ENCODE assay signal across 12 cellular contexts in the genomic region with DNA sequence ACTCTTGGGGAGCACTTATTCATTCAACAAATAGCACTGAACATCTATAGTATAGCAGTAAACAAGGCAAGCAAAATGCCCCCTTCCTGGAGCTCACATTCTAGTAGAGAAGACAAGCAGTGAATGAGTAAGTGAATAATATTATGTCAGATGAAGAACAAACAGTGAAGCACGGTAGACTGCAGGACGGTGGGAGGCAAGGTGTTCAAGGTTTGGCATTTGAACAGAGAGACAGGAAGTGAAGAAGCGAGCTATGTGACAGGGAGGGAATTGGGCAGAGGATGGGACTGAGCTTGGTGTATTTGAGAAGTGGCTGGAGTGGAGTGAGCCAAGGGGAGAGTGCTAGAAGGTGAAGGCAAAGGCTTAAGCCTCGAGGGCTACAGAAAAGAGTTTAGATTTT. TPM values are rescaled to one million over a fixed set of nuclear protein-coding genes. Genes with fewer than 3 reads are reported as not detected.
A peak's percentile ranks its signal among the peaks of the same experiment; 100 is the strongest.
DNase-seq lines count a peak whose midpoint lies in the region; ATAC-seq, FAIRE-seq and TF ChIP-seq lines count a peak whose summit lies in the region.
"Had no signal": no experiment of that assay in that cellular context is flagged by ENCODE, and none has a peak within 500 bp of the region (broad histone marks: within the 10 kb centered on the region; RNA-seq: fewer than 3 reads in every experiment).

No MANE protein-coding gene starts in this region.

- SMC1A ChIA-PET in GM12878 (lab: Charles Lee; ENCODE audit: uncharacterized antibody, unreplicated experiment), result interaction anchor here (1.0 to 2.3 kb wide), 6 partner anchors 14 to 59 kb away, joined by 3 to 11 read pairs (median 6); a partner anchor contains a TSS

- POLR2A ChIA-PET in AG04449 (lab: Yijun Ruan, JAX) (interaction anchor here (1.0 to 3.0 kb wide), 2 partner anchors 11 to 12 kb away, joined by 3 to 22 read pairs; no protein-coding TSS in a partner anchor), GM12878 (lab: Charles Lee) (interaction anchor here (0.5 to 1.1 kb wide), 3 partner anchors 15 to 45 kb away, joined by 3 to 4 read pairs (median 4); no protein-coding TSS in a partner anchor)

- intact Hi-C loops in GM12878 (cut with micrococcal nuclease; ENCODE audit: unreplicated experiment), result loop anchor here (5.0 to 10.0 kb wide), 3 partner anchors 93 to 390 kb away; a partner anchor contains a TSS

- no peaks in the 10 kb centered on the region for H3K27me3 ChIP-seq in GM12878 (replicated peaks in 1 of 2; ENCODE audit: control insufficient read depth in 2 of 2, insufficient read depth in 2 of 2, low read length in 1 of 2)
- H3K27me3 ChIP-seq: suprapubic skin had no signal

- H3K4me3 ChIP-seq in AG04449 (ENCODE audit: low read depth, low read length), result peak overlapping the region; percentile 77
- peak overlapping the region; percentile 89 for H3K4me3 ChIP-seq in GM12878

- H3K27ac ChIP-seq in GM12878 (ENCODE audit: control insufficient read depth, insufficient read depth), result no peak overlapping the region

- 78% methylated on average over 4 of the region's 4 CpGs for WGBS in GM12878 (ENCODE audit: insufficient coverage, insufficient replicate concordance, low lambda C conversion rate, missing lambda C conversion rate)

- BruUV-seq in GM12878 (replicated peaks; lab: Mats Ljungman, UMichigan), result no TSS peak

- H3K9ac ChIP-seq in GM12878 (ENCODE audit: control insufficient read depth, insufficient read depth, low read length), result peak overlapping the region; percentile 84

- no peak for FAIRE-seq in GM12878 (lab: Jason Lieb, UNC)
- FAIRE-seq in GM12892 (lab: Jason Lieb, UNC), result no peak

- no peaks in the 10 kb centered on the region for H4K20me1 ChIP-seq in GM12878 (ENCODE audit: control insufficient read depth, insufficient read depth)

- peaks cover 18% of the 10 kb centered on the region for H3K79me2 ChIP-seq in GM12878 (ENCODE audit: control insufficient read depth, insufficient read depth, low read length)

- no peak for TF ChIP-seq POLR2A in GM12878 (IDR thresholded peaks at IDR 0.05; ENCODE audit: low read depth, low read length)
- TF ChIP-seq POLR2A in GM12892 (IDR thresholded peaks at IDR 0.05; ENCODE audit: low read depth, low read length), result no peak

- in situ Hi-C loops in GM12878 (cut with MboI), result no loop called here

- no peak for TF ChIP-seq EP300 in GM12878 (IDR thresholded peaks at IDR 0.05; ENCODE audit: borderline replicate concordance in 1 of 2, control insufficient read depth in 1 of 2, low read depth in 2 of 2, low read length in 2 of 2)

- H3K9me3 ChIP-seq in GM12878 (replicated peaks; ENCODE audit: control insufficient read depth, insufficient read depth, low read length), result no peaks in the 10 kb centered on the region
- H3K9me3 ChIP-seq: suprapubic skin had no signal

- RAD21 ChIA-PET in GM12878 (lab: Charles Lee; ENCODE audit: unreplicated experiment), result interaction anchor here (0.8 to 5.2 kb wide), 6 partner anchors 17 to 387 kb away, joined by 3 to 51 read pairs (median 6); a partner anchor contains a TSS

- TF ChIP-seq CTCF in AG04449 (IDR thresholded peaks at IDR 0.05; ENCODE audit: insufficient read depth, low read length, missing control alignments), result no peak
- TF ChIP-seq CTCF in GM12878 (IDR thresholded peaks at IDR 0.05 in 2 of 3, conservative IDR thresholded peaks at IDR 0.05 in 1 of 3; ENCODE audit: control insufficient read depth in 2 of 3, extremely low read depth in 1 of 3, insufficient read depth in 1 of 3, low read depth in 3 of 3, low read length in 3 of 3), result no peak
- TF ChIP-seq CTCF in nephron (IDR thresholded peaks at IDR 0.05; ENCODE audit: unreplicated experiment in 3 of 3), result no peak

- H2AFZ ChIP-seq in GM12878 (ENCODE audit: control insufficient read depth, low read depth, low read length), result no peak overlapping the region

- TF ChIP-seq RAD21 in GM12878 (IDR thresholded peaks at IDR 0.05; ENCODE audit: insufficient read depth, low read depth, low read length), result no peak

- H3K9me3 Mint-ChIP-seq in IgD-negative memory B cell, result no peaks in the 10 kb centered on the region
- no peaks in the 10 kb centered on the region for H3K9me3 Mint-ChIP-seq in nephron

- CTCF ChIA-PET in AG04449 (lab: Yijun Ruan, JAX) (interaction anchor here (1.1 to 7.4 kb wide), 7 partner anchors 8 to 352 kb away, joined by 3 to 84 read pairs (median 5); a partner anchor contains a TSS), GM12878 (lab: Yijun Ruan, JAX) (interaction anchor here (0.8 to 5.0 kb wide), 11 partner anchors 17 to 431 kb away, joined by 3 to 31 read pairs (median 4); a partner anchor contains a TSS)

- H3K4me1 Mint-ChIP-seq in IgD-negative memory B cell (peaks cover 23 to 24% (median 23%) of the 10 kb centered on the region in 3 donors), nephron (peaks cover 12% of the 10 kb centered on the region)

- peak overlapping the region in 1 of 3 donors; percentile 97 for H3K27ac Mint-ChIP-seq in IgD-negative memory B cell
- no peak overlapping the region for H3K27ac Mint-ChIP-seq in nephron

- peaks cover 2% of the 10 kb centered on the region for H3K36me3 Mint-ChIP-seq in IgD-negative memory B cell
- H3K36me3 Mint-ChIP-seq in nephron (ENCODE audit: low read depth), result peaks cover 20% of the 10 kb centered on the region

- peak overlapping the region; percentile 95 for H3K4me2 ChIP-seq in GM12878 (ENCODE audit: control insufficient read depth, insufficient read depth)

- H3K4me1 ChIP-seq in GM12878 (ENCODE audit: control insufficient read depth, insufficient read depth, low read length), result peaks cover 9% of the 10 kb centered on the region

- peak overlapping the region; percentile 90 to 99 (median 98) for H3K4me3 Mint-ChIP-seq in IgD-negative memory B cell
- H3K4me3 Mint-ChIP-seq in nephron, result peak overlapping the region; percentile 92 to 99 (median 94)

- DNase-seq in AG04449 (ENCODE audit: low read depth, low spot score), result no peak
- DNase-seq in GM12878 (ENCODE audit: low read depth, low spot score), result no peak
- no peak for DNase-seq in GM12892 (ENCODE audit: insufficient read length)
- DNase-seq in middle frontal gyrus (ENCODE audit: extremely low spot score, low spot score), result no peak
- DNase-seq in GOT3 (lab: John Stamatoyannopoulos, UW), result no peak
- no peak for DNase-seq in DMS114 treated with DMSO at 0.1 percent for 48 hours (lab: John Stamatoyannopoulos, UW; ENCODE audit: unreplicated experiment)
- DNase-seq: activated CD4-positive, alpha-beta T cell treated with anti-CD3 and anti-CD28 coated beads, Interleukin-2, amount 50 U/mL, for 4 hours; effector memory CD4-positive, alpha-beta T cell; KG1 had no signal

- peaks cover 0 to 2% of the 10 kb centered on the region in 2 experiments; a peak in 1 of 4 replicates for H3K36me3 ChIP-seq in GM12878 (ENCODE audit: control insufficient read depth in 2 of 2, insufficient read depth in 2 of 2, low read length in 1 of 2)

- no peak for ATAC-seq in GM12878

- H3K27me3 Mint-ChIP-seq in IgD-negative memory B cell, result no peaks in the 10 kb centered on the region
- H3K27me3 Mint-ChIP-seq in nephron (ENCODE audit: low read depth), result peaks cover 3% of the 10 kb centered on the region

RNA-seq across cellular contexts. Expression of a gene that starts 1.4 kb away (rescaled TPM):
- polyA plus RNA-seq in IgD-negative memory B cell (17.7 TPM), GM12878 (2011; rRNA removed) (11.3 and 15.9 TPM in 2 replicates), GM12878 (2014; fragmentation: Illumina TruSeq; extraction: Trizol) (2.6 and 6.2 TPM in 2 replicates), GM12878 (2014; fragmentation: Nextera tagmentation; extraction: Ambion mirVana) (1 to 10 TPM; 1.3 to 2.3 TPM), GM12878 (2014; rRNA removed) (12.3 and 12.7 TPM in 2 replicates), GM12878 (2016; fragmentation: Nextera tagmentation; extraction: Ambion mirVana) (10 to 100 TPM; 14.2 TPM)
- 72.6 and 98.4 TPM in 2 replicates for total RNA-seq in GM12878 (2013; cell fraction: nucleolus; rRNA removed)
- total RNA-seq in GM12878 (2014; rRNA removed) (7.6 and 9.4 TPM in 2 replicates), GM12878 (2014; rRNA removed; fragmentation: Illumina TruSeq; extraction: Trizol) (7.3 and 7.6 TPM in 2 replicates), GM12878 (2021) (8.2 and 8.4 TPM in 2 replicates)
- 6.6 TPM for polyA plus RNA-seq in GM12878 (2011; ENCODE audit: low read depth)
- polyA plus RNA-seq in GM12878 (2011; cell fraction: cytosol; rRNA removed), result 15.1 and 24.0 TPM in 2 replicates
- polyA plus RNA-seq in GM12878 (2011; cell fraction: nucleus; rRNA removed), result 84.1 and 85.5 TPM in 2 replicates
- 11.7 and 20.2 TPM in 2 replicates for polyA plus RNA-seq in GM12878 (2012)
- 13.2 and 23.0 TPM in 2 replicates for polyA minus RNA-seq in GM12878 (2011; rRNA and poly(A)+ RNA removed)
- 4.0 and 5.2 TPM in 2 replicates for polyA minus RNA-seq in GM12878 (2011; cell fraction: cytosol; rRNA and poly(A)+ RNA removed)
- polyA minus RNA-seq in GM12878 (2011; cell fraction: nucleus; rRNA and poly(A)+ RNA removed), result 9.7 and 14.5 TPM in 2 replicates
- 16.0 TPM for polyA plus RNA-seq in GM12892 (2012; ENCODE audit: missing spikeins)

RNA-seq across cellular contexts. Expression of a gene that starts 17.2 kb away (rescaled TPM):
- polyA plus RNA-seq in IgD-negative memory B cell (2.0 TPM), GM12878 (2011; rRNA removed) (2.5 and 5.8 TPM in 2 replicates), GM12878 (2014; fragmentation: Illumina TruSeq; extraction: Trizol) (3.7 and 8.3 TPM in 2 replicates), GM12878 (2014; fragmentation: Nextera tagmentation; extraction: Ambion mirVana) (1 to 10 TPM in 1 of 2 experiments, under 1 TPM in 1; 0.53 to 1.1 TPM), GM12878 (2014; rRNA removed) (9.9 and 12.3 TPM in 2 replicates), GM12878 (2016; fragmentation: Nextera tagmentation; extraction: Ambion mirVana) (10 to 100 TPM in 1 of 2 experiments, 1 to 10 TPM in 1; 8.6 to 10.0 TPM)
- total RNA-seq in GM12878 (2013; cell fraction: nucleolus; rRNA removed), result 42.1 and 56.5 TPM in 2 replicates
- total RNA-seq in GM12878 (2014; rRNA removed) (4.9 and 5.8 TPM in 2 replicates), GM12878 (2014; rRNA removed; fragmentation: Illumina TruSeq; extraction: Trizol) (5.9 and 6.4 TPM in 2 replicates), GM12878 (2021) (17.0 and 18.0 TPM in 2 replicates)
- polyA plus RNA-seq in GM12878 (2011; ENCODE audit: low read depth), result 3.1 TPM
- polyA plus RNA-seq in GM12878 (2011; cell fraction: cytosol; rRNA removed), result 7.2 and 8.1 TPM in 2 replicates
- 14.7 and 14.8 TPM in 2 replicates for polyA plus RNA-seq in GM12878 (2011; cell fraction: nucleus; rRNA removed)
- 6.6 and 7.8 TPM in 2 replicates for polyA plus RNA-seq in GM12878 (2012)
- 13.5 and 27.2 TPM in 2 replicates for polyA minus RNA-seq in GM12878 (2011; rRNA and poly(A)+ RNA removed)
- polyA minus RNA-seq in GM12878 (2011; cell fraction: cytosol; rRNA and poly(A)+ RNA removed), result 4.7 and 5.6 TPM in 2 replicates
- polyA minus RNA-seq in GM12878 (2011; cell fraction: nucleus; rRNA and poly(A)+ RNA removed), result 8.6 and 13.0 TPM in 2 replicates
- 6.7 TPM for polyA plus RNA-seq in GM12892 (2012; ENCODE audit: missing spikeins)

RNA-seq across cellular contexts. Expression of a gene that starts 18.1 kb away (rescaled TPM):
- polyA plus RNA-seq in IgD-negative memory B cell, result 6.7 TPM
- 0.71 and 3.2 TPM in 2 replicates for total RNA-seq in GM12878 (2013; cell fraction: nucleolus; rRNA removed)
- 0.34 and 0.44 TPM in 2 replicates for total RNA-seq in GM12878 (2014; rRNA removed)
- total RNA-seq in GM12878 (2014; rRNA removed; fragmentation: Illumina TruSeq; extraction: Trizol), result not detected in 2 replicates
- 0.37 and 0.44 TPM in 2 replicates for total RNA-seq in GM12878 (2021)
- polyA plus RNA-seq in GM12878 (2011; ENCODE audit: low read depth), result 0.14 TPM
- 0.11 TPM in 1 of 2 replicates, not detected in the other for polyA plus RNA-seq in GM12878 (2011; rRNA removed)
- polyA plus RNA-seq in GM12878 (2011; cell fraction: cytosol; rRNA removed), result 0.03 and 0.08 TPM in 2 replicates
- polyA plus RNA-seq in GM12878 (2011; cell fraction: nucleus; rRNA removed), result 0.50 and 0.82 TPM in 2 replicates
- polyA plus RNA-seq in GM12878 (2012), result 0.35 and 0.97 TPM in 2 replicates
- polyA plus RNA-seq in GM12878 (2014; fragmentation: Illumina TruSeq; extraction: Trizol), result 0.07 TPM in 1 of 2 replicates, not detected in the other
- not detected for polyA plus RNA-seq in GM12878 (2014; fragmentation: Nextera tagmentation; extraction: Ambion mirVana)
- 0.29 TPM in 2 replicates for polyA plus RNA-seq in GM12878 (2014; rRNA removed)
- polyA plus RNA-seq in GM12878 (2016; fragmentation: Nextera tagmentation; extraction: Ambion mirVana), result 1 to 10 TPM; 3.9 to 4.4 TPM
- polyA minus RNA-seq in GM12878 (2011; rRNA and poly(A)+ RNA removed), result not detected in 2 replicates
- polyA minus RNA-seq in GM12878 (2011; cell fraction: cytosol; rRNA and poly(A)+ RNA removed), result not detected in 2 replicates
- 0.36 and 0.38 TPM in 2 replicates for polyA minus RNA-seq in GM12878 (2011; cell fraction: nucleus; rRNA and poly(A)+ RNA removed)
- polyA plus RNA-seq in GM12892 (2012; ENCODE audit: missing spikeins), result 0.59 TPM

RNA-seq across cellular contexts. Expression of a gene that starts 32.3 kb away (rescaled TPM):
- polyA plus RNA-seq in IgD-negative memory B cell (not detected), GM12878 (2011; rRNA removed) (0.18 and 0.29 TPM in 2 replicates), GM12878 (2014; fragmentation: Illumina TruSeq; extraction: Trizol) (0.06 and 0.13 TPM in 2 replicates), GM12878 (2014; fragmentation: Nextera tagmentation; extraction: Ambion mirVana) (under 1 TPM in 1 of 2 experiments, not detected in 1; 0.05 TPM), GM12878 (2014; rRNA removed) (0.04 and 0.08 TPM in 2 replicates), GM12878 (2016; fragmentation: Nextera tagmentation; extraction: Ambion mirVana) (under 1 TPM in 1 of 2 experiments, not detected in 1; 0.21 TPM)
- 0.69 TPM in 1 of 2 replicates, not detected in the other for total RNA-seq in GM12878 (2013; cell fraction: nucleolus; rRNA removed)
- total RNA-seq in GM12878 (2014; rRNA removed) (0.05 and 0.17 TPM in 2 replicates), GM12878 (2014; rRNA removed; fragmentation: Illumina TruSeq; extraction: Trizol) (0.04 and 0.46 TPM in 2 replicates), GM12878 (2021) (0.37 and 0.51 TPM in 2 replicates)
- polyA plus RNA-seq in GM12878 (2011; ENCODE audit: low read depth), result 0.12 TPM
- 0.06 and 0.22 TPM in 2 replicates for polyA plus RNA-seq in GM12878 (2011; cell fraction: cytosol; rRNA removed)
- polyA plus RNA-seq in GM12878 (2011; cell fraction: nucleus; rRNA removed), result 0.99 TPM in 2 replicates
- polyA plus RNA-seq in GM12878 (2012), result 0.17 and 0.39 TPM in 2 replicates
- polyA minus RNA-seq in GM12878 (2011; rRNA and poly(A)+ RNA removed), result not detected in 2 replicates
- polyA minus RNA-seq in GM12878 (2011; cell fraction: cytosol; rRNA and poly(A)+ RNA removed), result not detected in 2 replicates
- polyA minus RNA-seq in GM12878 (2011; cell fraction: nucleus; rRNA and poly(A)+ RNA removed), result 0.12 and 0.77 TPM in 2 replicates
- 0.17 TPM for polyA plus RNA-seq in GM12892 (2012; ENCODE audit: missing spikeins)

RNA-seq across cellular contexts. Expression of a gene that starts 44.6 kb away (rescaled TPM):
- polyA plus RNA-seq in IgD-negative memory B cell, result 46.4 TPM
- total RNA-seq in GM12878 (2013; cell fraction: nucleolus; rRNA removed), result 19.1 and 20.9 TPM in 2 replicates
- 35.2 and 36.9 TPM in 2 replicates for total RNA-seq in GM12878 (2014; rRNA removed)
- total RNA-seq in GM12878 (2014; rRNA removed; fragmentation: Illumina TruSeq; extraction: Trizol), result 23.3 and 23.4 TPM in 2 replicates
- 35.5 and 35.6 TPM in 2 replicates for total RNA-seq in GM12878 (2021)
- polyA plus RNA-seq in GM12878 (2011; ENCODE audit: low read depth), result 39.3 TPM
- 29.5 and 40.7 TPM in 2 replicates for polyA plus RNA-seq in GM12878 (2011; rRNA removed)
- 43.5 and 46.7 TPM in 2 replicates for polyA plus RNA-seq in GM12878 (2011; cell fraction: cytosol; rRNA removed)
- polyA plus RNA-seq in GM12878 (2011; cell fraction: nucleus; rRNA removed), result 17.3 and 19.7 TPM in 2 replicates
- 40.5 and 45.4 TPM in 2 replicates for polyA plus RNA-seq in GM12878 (2012)
- 34.1 and 38.8 TPM in 2 replicates for polyA plus RNA-seq in GM12878 (2014; fragmentation: Illumina TruSeq; extraction: Trizol)
- polyA plus RNA-seq in GM12878 (2014; fragmentation: Nextera tagmentation; extraction: Ambion mirVana), result 10 to 100 TPM; 26.2 to 28.6 TPM
- 37.3 and 38.1 TPM in 2 replicates for polyA plus RNA-seq in GM12878 (2014; rRNA removed)
- polyA plus RNA-seq in GM12878 (2016; fragmentation: Nextera tagmentation; extraction: Ambion mirVana), result 10 to 100 TPM; 53.6 to 56.0 TPM
- polyA minus RNA-seq in GM12878 (2011; rRNA and poly(A)+ RNA removed), result 44.5 and 53.7 TPM in 2 replicates
- polyA minus RNA-seq in GM12878 (2011; cell fraction: cytosol; rRNA and poly(A)+ RNA removed), result 14.7 TPM in 2 replicates
- polyA minus RNA-seq in GM12878 (2011; cell fraction: nucleus; rRNA and poly(A)+ RNA removed), result 13.5 and 17.0 TPM in 2 replicates
- polyA plus RNA-seq in GM12892 (2012; ENCODE audit: missing spikeins), result 33.6 TPM
